In genomic region chr3:168165390-168166269, GRCh38 we compare ENCODE assay signal across 8 cellular contexts.
DNase-seq lines count a peak whose midpoint lies in the region; FAIRE-seq and TF ChIP-seq lines count a peak whose summit lies in the region.

No MANE protein-coding gene starts in this region.

- intact Hi-C loops in kidney (cut with DNase I) = loop anchor here (5.0 kb wide), 1 partner anchor 118 kb away; no protein-coding TSS in a partner anchor

- no peaks in the 10 kb centered on the region for H3K9me2 ChIP-seq in GM23248 (ENCODE audit: insufficient read depth)
- no peaks in the 10 kb centered on the region for H3K9me2 ChIP-seq in OCI-LY1 (ENCODE audit: low read depth, low read length)

- H3K4me3 ChIP-seq in GM23248 = peak overlapping the region; percentile 56
- peak overlapping the region; percentile 33 for H3K4me3 ChIP-seq in OCI-LY1 (ENCODE audit: low read depth, low read length, poor library complexity, severe bottlenecking)
- no peak overlapping the region for H3K4me3 ChIP-seq in cardiac fibroblast (replicated peaks in 1 of 2; ENCODE audit: low read depth in 2 of 2, low read length in 2 of 2)
- H3K4me3 ChIP-seq in kidney (ENCODE audit: low read length in 2 of 2) = no peak overlapping the region

- peak; percentile 98 for TF ChIP-seq CTCF in OCI-LY1 (IDR thresholded peaks at IDR 0.05; ENCODE audit: low read length)
- TF ChIP-seq CTCF in cardiac fibroblast (IDR thresholded peaks at IDR 0.05; ENCODE audit: low read depth, low read length) = peak; percentile 62
- peak; percentile 89 for TF ChIP-seq CTCF in kidney (IDR thresholded peaks at IDR 0.05; ENCODE audit: borderline replicate concordance, extremely low read depth, insufficient read depth)

- in situ Hi-C loops in GM23248 (cut with MboI) = no loop called here

- peak overlapping the region; percentile 67 for H3K9ac ChIP-seq in GM23248
- peak overlapping the region; percentile 59 for H3K9ac ChIP-seq in OCI-LY1 (ENCODE audit: low read length)
- no peak overlapping the region for H3K9ac ChIP-seq in kidney (ENCODE audit: low read length in 2 of 2)

- H3K4me1 ChIP-seq in GM23248 (ENCODE audit: insufficient read depth) = peaks cover 28% of the 10 kb centered on the region
- peaks cover 7% of the 10 kb centered on the region for H3K4me1 ChIP-seq in OCI-LY1 (ENCODE audit: insufficient read depth, low read length, severe bottlenecking)
- no peaks in the 10 kb centered on the region for H3K4me1 ChIP-seq in kidney (ENCODE audit: control insufficient read depth in 1 of 2, insufficient read depth in 1 of 2, low read depth in 1 of 2, low read length in 2 of 2)

- H3K27ac ChIP-seq in GM23248 (peak overlapping the region; percentile 33), OCI-LY1 (ENCODE audit: low read depth, low read length, poor library complexity, severe bottlenecking) (no peak overlapping the region), kidney (ENCODE audit: low read depth in 2 of 2, low read length in 2 of 2) (no peak overlapping the region)

- H3K4me2 ChIP-seq in GM23248 (ENCODE audit: unreplicated experiment) (peak overlapping the region; percentile 62), OCI-LY1 (ENCODE audit: low read length) (peak overlapping the region; percentile 66)

- peak overlapping the region; percentile 96 for H2AFZ ChIP-seq in GM23248
- peak overlapping the region; percentile 100 for H2AFZ ChIP-seq in OCI-LY1 (ENCODE audit: low read length)

- H4K20me1 ChIP-seq in GM23248 (ENCODE audit: insufficient read depth) (no peaks in the 10 kb centered on the region), OCI-LY1 (ENCODE audit: insufficient read depth, low read length) (no peaks in the 10 kb centered on the region)

- H3K27me3 Mint-ChIP-seq in IgD-negative memory B cell = no peaks in the 10 kb centered on the region

- H3F3A ChIP-seq in GM23248 (ENCODE audit: insufficient read depth) = peaks cover 14% of the 10 kb centered on the region
- H3F3A ChIP-seq in OCI-LY1 (ENCODE audit: insufficient read depth, low read length) = no peaks in the 10 kb centered on the region

- H3K36me3 Mint-ChIP-seq in IgD-negative memory B cell = no peaks in the 10 kb centered on the region

- WGBS in GM23248 (ENCODE audit: low coverage in 1 of 2, low lambda C conversion rate in 2 of 2, missing lambda C conversion rate in 2 of 2), 2 experiments = 6 to 7% methylated on average over 6 of the region's 6 CpGs

- no peaks in the 10 kb centered on the region for H3K9me3 ChIP-seq in GM23248 (ENCODE audit: low read depth)
- no peaks in the 10 kb centered on the region for H3K9me3 ChIP-seq in OCI-LY1 (ENCODE audit: low read length)
- no peaks in the 10 kb centered on the region for H3K9me3 ChIP-seq in kidney (ENCODE audit: control insufficient read depth in 1 of 2, low read length in 2 of 2)

- peak overlapping the region in 2 of 3 donors; percentile 48 to 79 for H3K27ac Mint-ChIP-seq in IgD-negative memory B cell

- H3K36me3 ChIP-seq in GM23248 (ENCODE audit: low read depth) (no peaks in the 10 kb centered on the region), OCI-LY1 (ENCODE audit: insufficient read depth, low read length) (no peaks in the 10 kb centered on the region), kidney (ENCODE audit: control insufficient read depth in 1 of 2, insufficient read depth in 2 of 2, low read length in 2 of 2) (no peaks in the 10 kb centered on the region)

- peak; percentile 98 for FAIRE-seq in kidney (lab: Jason Lieb, UNC)

- H3K27me3 ChIP-seq in GM23248 (replicated peaks; ENCODE audit: insufficient read depth) (no peaks in the 10 kb centered on the region), OCI-LY1 (ENCODE audit: insufficient read depth, low read length) (no peaks in the 10 kb centered on the region)

- peak; percentile 44 for DNase-seq in stimulated activated CD4-positive, alpha-beta T cell treated with anti-CD3 and anti-CD28 coated beads, Interleukin-15, amount 100 ng/mL, for 24 hours
- no peak for DNase-seq in stimulated activated CD4-positive, alpha-beta T cell treated with anti-CD3 and anti-CD28 coated beads, Interleukin-4, amount 100 ng/mL, for 4 hours
- DNase-seq in GM23248 (peak; percentile 86), cardiac fibroblast (ENCODE audit: low read depth in 2 of 2) (peak; percentile 85 to 88), kidney (no peak)
- peak; percentile 39 for DNase-seq in stimulated activated CD8-positive, alpha-beta memory T cell treated with anti-CD3 and anti-CD28 coated beads, Interleukin-4, amount 100 ng/mL, for 48 hours

- H3K9me3 Mint-ChIP-seq in IgD-negative memory B cell = no peaks in the 10 kb centered on the region

- H3K79me2 ChIP-seq in GM23248 (ENCODE audit: insufficient read depth) = no peaks in the 10 kb centered on the region
- no peaks in the 10 kb centered on the region for H3K79me2 ChIP-seq in OCI-LY1 (ENCODE audit: insufficient read depth, low read length)

- peak overlapping the region in 2 of 4 donors; percentile 55 to 73 for H3K4me3 Mint-ChIP-seq in IgD-negative memory B cell

- peaks cover 0 to 3% (median 0%) of the 10 kb centered on the region in 3 donors for H3K4me1 Mint-ChIP-seq in IgD-negative memory B cell

Comparison
In these comparisons a context has a peak if more than half of its experiments do, and no peak if none do; other contexts are left out.
1. DNase-seq: peak in stimulated activated CD4-positive, alpha-beta T cell treated with anti-CD3 and anti-CD28 coated beads, Interleukin-15, amount 100 ng/mL, for 24 hours (single experiment), GM23248 (single experiment), cardiac fibroblast (2 of 2) and stimulated activated CD8-positive, alpha-beta memory T cell treated with anti-CD3 and anti-CD28 coated beads, Interleukin-4, amount 100 ng/mL, for 48 hours (single experiment); none in stimulated activated CD4-positive, alpha-beta T cell treated with anti-CD3 and anti-CD28 coated beads, Interleukin-4, amount 100 ng/mL, for 4 hours (0 of 2) and kidney (single experiment).
2. H3K4me3 ChIP-seq: peak in GM23248 (single experiment) and OCI-LY1 (single experiment); none in cardiac fibroblast (0 of 2) and kidney (0 of 2).
3. H3K9ac ChIP-seq: peak in GM23248 (single experiment) and OCI-LY1 (single experiment); none in kidney (0 of 2).
4. Peak in every context shown above with its lines, with median percentiles within 50 percentile points of each other: CTCF ChIP-seq.